1 cellular context compared by ENCODE assay signal in the genomic region with DNA sequence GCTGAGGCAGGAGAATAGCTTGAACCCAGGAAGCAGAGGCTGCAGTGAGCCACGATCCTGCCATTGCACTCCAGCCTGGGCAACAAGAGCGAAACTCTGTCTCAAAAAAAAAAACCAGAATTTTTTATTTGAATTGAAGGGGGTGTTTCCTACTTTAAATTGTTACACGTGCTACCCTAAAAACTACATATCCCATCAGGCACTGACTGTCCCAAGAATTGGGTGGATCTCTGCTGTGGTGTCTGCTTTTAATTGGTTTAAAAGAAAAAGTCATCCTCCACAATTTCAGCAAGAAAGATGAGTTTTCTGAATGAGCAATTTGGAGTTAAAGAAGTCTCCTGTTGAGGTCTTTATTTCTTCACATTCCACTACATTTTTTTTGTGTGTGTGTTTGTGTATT.
TF ChIP-seq lines count a peak whose summit lies in the region.

No MANE protein-coding gene starts in this region.

TF ChIP-seq in GM12878, 131 proteins besides CTCF, POLR2A, EP300 and RAD21:
- peak; percentile 56 for TF ChIP-seq SIX5 (IDR thresholded peaks at IDR 0.05; ENCODE audit: low read depth, low read length, severe bottlenecking)
- TF ChIP-seq NR2C1 (IDR thresholded peaks at IDR 0.05) = no peak
- no peak for TF ChIP-seq SUPT20H (IDR thresholded peaks at IDR 0.05; ENCODE audit: borderline replicate concordance, control insufficient read depth, low read depth, low read length)
- TF ChIP-seq NFXL1 (IDR thresholded peaks at IDR 0.05; ENCODE audit: borderline replicate concordance) = no peak
- TF ChIP-seq ZNF622 (IDR thresholded peaks at IDR 0.05) = no peak
- peak in 1 of 2 experiments; percentile 35; a peak in 2 of 4 replicates for TF ChIP-seq BHLHE40 (IDR thresholded peaks at IDR 0.05; ENCODE audit: borderline replicate concordance in 1 of 2, low read depth in 2 of 2, low read length in 1 of 2)
- TF ChIP-seq HCFC1 (IDR thresholded peaks at IDR 0.05; ENCODE audit: low read length) = peak; percentile 57
- no peak for TF ChIP-seq EZH2 (IDR thresholded peaks at IDR 0.05; ENCODE audit: borderline replicate concordance, control insufficient read depth, low read depth, low read length)
- no peak for TF ChIP-seq NRF1 (conservative IDR thresholded peaks at IDR 0.05; ENCODE audit: low read depth, low read length)
- TF ChIP-seq ZNF384 (IDR thresholded peaks at IDR 0.05; ENCODE audit: borderline replicate concordance, low read depth, low read length) = no peak
TF ChIP-seq in GM12878: peak in this region for 3.
